15 cellular contexts compared by ENCODE assay signal in the genomic region with DNA sequence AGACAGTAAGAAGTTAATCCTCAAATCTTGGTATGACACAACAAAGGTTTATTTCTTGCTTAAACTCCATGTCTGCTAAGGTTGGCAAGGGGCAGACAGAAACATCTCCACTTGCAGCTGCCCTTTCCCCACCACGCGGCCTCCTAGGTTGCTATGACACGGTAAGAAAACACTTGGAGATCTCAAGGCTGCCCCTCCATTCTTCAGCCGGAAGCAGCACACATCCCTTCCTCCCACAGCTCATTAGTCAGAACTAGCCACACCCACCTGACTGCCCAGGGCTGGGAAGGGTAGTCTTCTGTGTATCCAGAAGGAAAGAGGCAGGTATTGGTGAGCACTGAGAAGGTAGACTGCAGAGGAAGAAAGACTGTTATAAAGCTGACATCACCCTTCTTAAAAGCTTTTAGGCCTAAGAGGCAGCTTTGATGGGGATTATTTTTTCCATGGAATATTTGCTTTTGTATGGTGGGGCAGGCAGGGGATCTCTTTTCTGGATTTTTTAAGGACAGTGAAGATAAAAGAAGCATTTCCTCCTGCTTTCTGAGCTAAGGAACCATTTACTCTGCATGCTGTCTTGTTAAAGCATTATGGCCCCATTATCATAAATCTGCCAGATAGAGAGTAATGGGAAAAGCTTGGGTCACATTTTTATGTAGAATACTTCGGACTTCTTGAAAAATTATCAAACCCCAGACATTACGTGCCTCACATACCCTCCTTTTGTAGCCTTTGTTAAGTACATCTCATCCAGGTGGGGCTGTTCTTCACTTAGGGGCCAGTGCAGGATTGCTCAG. TPM values are rescaled to one million over a fixed set of nuclear protein-coding genes. Genes with fewer than 3 reads are reported as not detected.
DNase-seq lines count a peak whose midpoint lies in the region; ATAC-seq and TF ChIP-seq lines count a peak whose summit lies in the region.
"Had no signal": no experiment of that assay in that cellular context is flagged by ENCODE, and none has a peak within 500 bp of the region (broad histone marks: within the 10 kb centered on the region; RNA-seq: fewer than 3 reads in every experiment).

No MANE protein-coding gene starts in this region.

- no peaks in the 10 kb centered on the region for H3K9me3 ChIP-seq in skeletal muscle satellite cell (replicated peaks; ENCODE audit: low read length)
- H3K9me3 ChIP-seq in OCI-LY7 (ENCODE audit: low read length), result no peaks in the 10 kb centered on the region
- H3K9me3 ChIP-seq: adrenal gland, prostate gland, upper lobe of right lung had no signal

- POLR2A ChIA-PET in OCI-LY7 (lab: Charles Lee), result no interaction called here

- DNase-seq in NCI-H1417 (lab: John Stamatoyannopoulos, UW) (peak in 2 of 3 experiments; percentile 28 to 57), NCI-H1417 treated with DMSO at 0.1 percent for 48 hours (lab: John Stamatoyannopoulos, UW) (no peak), SK-N-DZ (ENCODE audit: low spot score) (peak; percentile 22), glomerular visceral epithelial cell (ENCODE audit: extremely low spot score) (peak; percentile 7), OCI-LY7 (ENCODE audit: low spot score) (no peak)
- no peak for DNase-seq in activated CD4-positive, alpha-beta T cell treated with anti-CD3 and anti-CD28 coated beads for 4 hours
- DNase-seq: activated CD8-positive, alpha-beta T cell treated with anti-CD3 and anti-CD28 coated beads, Interleukin-2, amount 10 ng/mL, durations not matched to agents 7 days and 5 days; GF-D8; NCI-H526; upper lobe of right lung had no signal

- H3K4me3 ChIP-seq in skeletal muscle satellite cell (ENCODE audit: low read length) (no peak overlapping the region), OCI-LY7 (ENCODE audit: low read depth, low read length, poor library complexity, severe bottlenecking) (no peak overlapping the region)
- H3K4me3 ChIP-seq: adrenal gland, lung, prostate gland, upper lobe of right lung had no signal

- H3K79me2 ChIP-seq in OCI-LY7 (ENCODE audit: insufficient read depth, low read depth, low read length), result no peaks in the 10 kb centered on the region

- H2AFZ ChIP-seq in OCI-LY7 (ENCODE audit: low read length), result no peak overlapping the region

- H3K9me2 ChIP-seq in OCI-LY7 (ENCODE audit: insufficient read depth, low read length), result no peaks in the 10 kb centered on the region

- intact Hi-C loops in OCI-LY7 (cut with micrococcal nuclease; ENCODE audit: unreplicated experiment), result no loop called here

- no peaks in the 10 kb centered on the region for H3K27me3 ChIP-seq in skeletal muscle satellite cell (ENCODE audit: control insufficient read depth, insufficient read depth, low read length)
- H3K27me3 ChIP-seq: adrenal gland, upper lobe of right lung had no signal

- H3K9ac ChIP-seq in skeletal muscle satellite cell (ENCODE audit: low read depth, low read length), result no peak overlapping the region

- no peak overlapping the region for H3K27ac ChIP-seq in OCI-LY7 (ENCODE audit: low read depth, low read length, poor library complexity, severe bottlenecking)
- H3K27ac ChIP-seq: adrenal gland, prostate gland, upper lobe of right lung had no signal

- H3K4me2 ChIP-seq in skeletal muscle satellite cell (ENCODE audit: low read length) (peak overlapping the region; percentile 36), OCI-LY7 (ENCODE audit: low read length) (no peak overlapping the region)

- H3K36me3 ChIP-seq in skeletal muscle satellite cell (ENCODE audit: insufficient read depth, low read length) (no peaks in the 10 kb centered on the region), OCI-LY7 (ENCODE audit: insufficient read depth, low read length) (no peaks in the 10 kb centered on the region)
- H3K36me3 ChIP-seq: adrenal gland, prostate gland, upper lobe of right lung had no signal

- no peak for ATAC-seq in HG03521 (IDR thresholded peaks at IDR 0.05; ENCODE audit: unreplicated experiment)
- ATAC-seq: activated CD8-positive, alpha-beta T cell treated with anti-CD3 and anti-CD28 coated beads, Interleukin-2, amount 10 ng/mL, durations not matched to agents 7 days and 5 days; upper lobe of right lung had no signal

- CTCF ChIA-PET in OCI-LY7 (lab: Charles Lee; ENCODE audit: unreplicated experiment), result interaction anchor here (0.8 kb wide), 1 partner anchor 13 kb away, joined by 3 read pairs; no protein-coding TSS in a partner anchor

- H3K4me1 ChIP-seq in skeletal muscle satellite cell (ENCODE audit: control insufficient read depth, insufficient read depth, low read length) (peaks cover 6% of the 10 kb centered on the region), OCI-LY7 (ENCODE audit: insufficient read depth, low read length, poor library complexity, severe bottlenecking) (no peaks in the 10 kb centered on the region)
- H3K4me1 ChIP-seq: adrenal gland, prostate gland, upper lobe of right lung had no signal

- H4K20me1 ChIP-seq in OCI-LY7 (ENCODE audit: insufficient read depth, low read length), result no peaks in the 10 kb centered on the region

- TF ChIP-seq CTCF in OCI-LY7 (conservative IDR thresholded peaks at IDR 0.05; ENCODE audit: low read length), result no peak

- BruUV-seq in OCI-LY7 (replicated peaks; lab: Mats Ljungman, UMichigan), result no TSS peak

RNA-seq across cellular contexts. Expression of a gene that starts 41.6 kb away (rescaled TPM):
- polyA plus RNA-seq in SK-N-DZ (2014; cell fraction: cytosol; rRNA removed), result 3.8 and 3.9 TPM in 2 replicates
- 1.1 and 3.0 TPM in 2 replicates for polyA plus RNA-seq in SK-N-DZ (2014; cell fraction: nucleus; rRNA removed)
- total RNA-seq in skeletal muscle satellite cell (2012; rRNA removed), result 1.3 and 2.2 TPM in 2 replicates
- total RNA-seq in OCI-LY7 (2014; rRNA removed; shearing (Covaris generic)), result not detected in 2 replicates
- not detected in 2 replicates for total RNA-seq in OCI-LY7 (2022)
- total RNA-seq: activated CD8-positive, alpha-beta T cell treated with anti-CD3 and anti-CD28 coated beads, Interleukin-2, amount 10 ng/mL, durations not matched to agents 7 days and 5 days had no signal

Comparison
In these comparisons a context has a peak if more than half of its experiments do, and no peak if none do; other contexts are left out.
1. DNase-seq: peak in NCI-H1417 (2 of 3), SK-N-DZ (single experiment) and glomerular visceral epithelial cell (single experiment); none in NCI-H1417 treated with DMSO at 0.1 percent for 48 hours (single experiment), activated CD4-positive, alpha-beta T cell treated with anti-CD3 and anti-CD28 coated beads for 4 hours (0 of 2) and OCI-LY7 (single experiment).